In genomic region chrX:13761606-13762005, GRCh38 we compare ENCODE assay signal across 12 cellular contexts. TPM values are rescaled to one million over a fixed set of nuclear protein-coding genes. Genes with fewer than 3 reads are reported as not detected.
DNase-seq lines count a peak whose midpoint lies in the region; ATAC-seq, FAIRE-seq and TF ChIP-seq lines count a peak whose summit lies in the region.
"Had no signal": no experiment of that assay in that cellular context is flagged by ENCODE, and none has a peak within 500 bp of the region (broad histone marks: within the 10 kb centered on the region; RNA-seq: fewer than 3 reads in every experiment).

No MANE protein-coding gene starts in this region.

- CTCF ChIA-PET in GM12878 (lab: Yijun Ruan, JAX): interaction anchor here (0.6 to 9.0 kb wide), 8 partner anchors 12 to 267 kb away, joined by 3 to 95 read pairs (median 3); no protein-coding TSS in a partner anchor

- SMC1A ChIA-PET in GM12878 (lab: Charles Lee; ENCODE audit: uncharacterized antibody, unreplicated experiment): interaction anchor here (0.6 to 3.4 kb wide), 21 partner anchors 9 to 333 kb away, joined by 3 to 43 read pairs (median 5); partner anchors contain the start of gene GEMIN8

- WGBS in GM12878 (ENCODE audit: insufficient coverage, insufficient replicate concordance, low lambda C conversion rate, missing lambda C conversion rate): 29% methylated on average over 5 of the region's 5 CpGs
- 35 to 68% methylated on average over 4 to 5 of the region's 5 CpGs for WGBS in gastroesophageal sphincter (ENCODE audit: low coverage in 1 of 2), 2 donors

- POLR2A ChIA-PET in GM12878 (lab: Charles Lee): interaction anchor here (0.6 to 7.2 kb wide), 10 partner anchors 11 to 1191 kb away, joined by 3 to 31 read pairs (median 4); no protein-coding TSS in a partner anchor

- intact Hi-C loops in GM12878 (cut with micrococcal nuclease; ENCODE audit: unreplicated experiment): loop anchor here (1.0 kb wide), 1 partner anchor 9 kb away; no protein-coding TSS in a partner anchor

- H2AFZ ChIP-seq in GM12878 (ENCODE audit: control insufficient read depth, low read depth, low read length) (no peak overlapping the region), MM.1S (ENCODE audit: low read length) (no peak overlapping the region)

- H3K27ac ChIP-seq in GM12878 (ENCODE audit: control insufficient read depth, insufficient read depth) (no peak overlapping the region; the same call in 1 of the 2 replicates), MM.1S (ENCODE audit: low read length) (no peak overlapping the region), gastroesophageal sphincter (no peak overlapping the region)
- H3K27ac ChIP-seq: C4-2B had no signal

- TF ChIP-seq POLR2A in GM12878 (IDR thresholded peaks at IDR 0.05; ENCODE audit: low read depth, low read length) (no peak), gastroesophageal sphincter (IDR thresholded peaks at IDR 0.05) (no peak)

- FAIRE-seq in GM12878 (lab: Jason Lieb, UNC): peak; percentile 71

- no TSS peak for BruUV-seq in GM12878 (replicated peaks; lab: Mats Ljungman, UMichigan)

- 0 out of 2 replicates have a peak overlapping the region, but pooled peaks have one; percentile 21 for H3K4me2 ChIP-seq in GM12878 (ENCODE audit: control insufficient read depth, insufficient read depth)
- H3K4me2 ChIP-seq in MM.1S (ENCODE audit: low read depth, low read length): no peak overlapping the region

- RAD21 ChIA-PET in GM12878 (lab: Charles Lee; ENCODE audit: unreplicated experiment): interaction anchor here (0.6 to 4.2 kb wide), 11 partner anchors 11 to 268 kb away, joined by 3 to 57 read pairs (median 5); partner anchors contain the start of genes GEMIN8, OFD1 and TRAPPC2

- TF ChIP-seq RAD21 in GM12878 (IDR thresholded peaks at IDR 0.05; ENCODE audit: insufficient read depth, low read depth, low read length): no peak

- H3K4me3 ChIP-seq in GM06990 (replicated peaks; ENCODE audit: low read depth, low read length) (no peak overlapping the region), GM12878 (0 out of 2 replicates have a peak overlapping the region, but pooled peaks have one; percentile 1), MM.1S (ENCODE audit: low read length) (no peak overlapping the region), gastroesophageal sphincter (no peak overlapping the region)

- in situ Hi-C loops in GM12878 (cut with MboI): no loop called here

- H3K27me3 ChIP-seq in GM06990 (replicated peaks; ENCODE audit: control insufficient read depth, insufficient read depth, low read length) (no peaks in the 10 kb centered on the region), GM12878 (replicated peaks in 1 of 2; ENCODE audit: control insufficient read depth in 2 of 2, insufficient read depth in 2 of 2, low read length in 1 of 2) (no peaks in the 10 kb centered on the region), MM.1S (replicated peaks; ENCODE audit: insufficient read depth, low read length) (no peaks in the 10 kb centered on the region), gastroesophageal sphincter (no peaks in the 10 kb centered on the region)

- H3K9me3 ChIP-seq in GM12878 (replicated peaks; ENCODE audit: control insufficient read depth, insufficient read depth, low read length): no peaks in the 10 kb centered on the region
- no peaks in the 10 kb centered on the region for H3K9me3 ChIP-seq in MM.1S (replicated peaks; ENCODE audit: insufficient read depth, low read length)
- H3K9me3 ChIP-seq in gastroesophageal sphincter: no peaks in the 10 kb centered on the region

- H3K9me2 ChIP-seq in MM.1S (replicated peaks; ENCODE audit: insufficient read depth, low read length): no peaks in the 10 kb centered on the region

- H3K36me3 ChIP-seq in GM06990 (ENCODE audit: control insufficient read depth, insufficient read depth, low read length): peaks cover 9% of the 10 kb centered on the region
- peaks cover 0 to 10% of the 10 kb centered on the region in 2 experiments; a peak in 2 of 4 replicates for H3K36me3 ChIP-seq in GM12878 (ENCODE audit: control insufficient read depth in 2 of 2, insufficient read depth in 2 of 2, low read length in 1 of 2)
- H3K36me3 ChIP-seq in MM.1S (replicated peaks; ENCODE audit: insufficient read depth, low read length): no peaks in the 10 kb centered on the region; the same call in 1 of the 2 replicates
- peaks cover 0 to 50% of the 10 kb centered on the region in 2 donors for H3K36me3 ChIP-seq in gastroesophageal sphincter

- H3K79me2 ChIP-seq in GM12878 (ENCODE audit: control insufficient read depth, insufficient read depth, low read length) (no peaks in the 10 kb centered on the region), MM.1S (ENCODE audit: low read length) (no peaks in the 10 kb centered on the region)

- peaks cover 27% of the 10 kb centered on the region for H3K4me1 ChIP-seq in GM12878 (ENCODE audit: control insufficient read depth, insufficient read depth, low read length)
- peaks cover 17% of the 10 kb centered on the region for H3K4me1 ChIP-seq in MM.1S (ENCODE audit: low read length)
- peaks cover 0 to 19% (median 0%) of the 10 kb centered on the region in 3 donors for H3K4me1 ChIP-seq in gastroesophageal sphincter

- H3K9ac ChIP-seq in GM12878 (ENCODE audit: control insufficient read depth, insufficient read depth, low read length): no peak overlapping the region
- no peak overlapping the region for H3K9ac ChIP-seq in MM.1S (ENCODE audit: low read length)

- TF ChIP-seq CTCF in GM06990 (IDR thresholded peaks at IDR 0.05; ENCODE audit: insufficient read depth, low read length, poor library complexity, severe bottlenecking): no peak
- TF ChIP-seq CTCF in GM12878 (IDR thresholded peaks at IDR 0.05 in 2 of 3, conservative IDR thresholded peaks at IDR 0.05 in 1 of 3; ENCODE audit: control insufficient read depth in 2 of 3, extremely low read depth in 1 of 3, insufficient read depth in 1 of 3, low read depth in 3 of 3, low read length in 3 of 3): no peak
- TF ChIP-seq CTCF in MM.1S (IDR thresholded peaks at IDR 0.05; ENCODE audit: low read length): no peak
- no peak for TF ChIP-seq CTCF in gastroesophageal sphincter (IDR thresholded peaks at IDR 0.05)

- peak; percentile 57 for ATAC-seq in GM19455 (IDR thresholded peaks at IDR 0.05; ENCODE audit: unreplicated experiment)
- peak; percentile 74 for ATAC-seq in HG03175 (IDR thresholded peaks at IDR 0.05; ENCODE audit: unreplicated experiment)
- ATAC-seq in GM12878: peak; percentile 79
- no peak for ATAC-seq in gastroesophageal sphincter
- ATAC-seq: activated naive CD4-positive, alpha-beta T cell treated with anti-CD3 and anti-CD28 coated beads, Interleukin-2, amount 50 U/mL, for 72 hours; HCT116 had no signal

- no peaks in the 10 kb centered on the region for H4K20me1 ChIP-seq in GM12878 (ENCODE audit: control insufficient read depth, insufficient read depth)
- no peaks in the 10 kb centered on the region for H4K20me1 ChIP-seq in MM.1S (ENCODE audit: insufficient read depth, low read length)

- TF ChIP-seq EP300 in GM12878 (IDR thresholded peaks at IDR 0.05; ENCODE audit: borderline replicate concordance in 1 of 2, control insufficient read depth in 1 of 2, low read depth in 2 of 2, low read length in 2 of 2): peak in 1 of 2 experiments; percentile 41; a peak in 1 of 4 replicates
- no peak for TF ChIP-seq EP300 in gastroesophageal sphincter (IDR thresholded peaks at IDR 0.05)

- DNase-seq in GM06990 (ENCODE audit: extremely low read depth, insufficient read length) (peak; percentile 24), GM12878 (ENCODE audit: low read depth, low spot score) (no peak), MM.1S (no peak), COLO668 (lab: John Stamatoyannopoulos, UW; ENCODE audit: unreplicated experiment) (no peak), nucleus accumbens (lab: John Stamatoyannopoulos, UW) (no peak)
- DNase-seq: NCI-H1930 had no signal

- peaks cover 18% of the 10 kb centered on the region; the same call in 1 of the 2 replicates for H3F3A ChIP-seq in MM.1S (ENCODE audit: insufficient read depth, low read length)

RNA-seq across cellular contexts. Expression of gene OFD1, which starts 27.1 kb away (rescaled TPM):
- total RNA-seq in GM12878 (2013; cell fraction: nucleolus; rRNA removed): 173 and 178 TPM in 2 replicates
- total RNA-seq in GM12878 (2014; rRNA removed) (22.4 and 27.7 TPM in 2 replicates), GM12878 (2014; rRNA removed; fragmentation: Illumina TruSeq; extraction: Trizol) (39.5 and 43.7 TPM in 2 replicates), GM12878 (2021) (30.6 and 34.0 TPM in 2 replicates), gastroesophageal sphincter (10 to 100 TPM; 15.2 to 26.6 (median 22.5) TPM)
- polyA plus RNA-seq in GM12878 (2011; ENCODE audit: low read depth): 17.6 TPM
- polyA plus RNA-seq in GM12878 (2011; rRNA removed) (77.2 and 107 TPM in 2 replicates), GM12878 (2014; fragmentation: Illumina TruSeq; extraction: Trizol) (33.3 and 43.7 TPM in 2 replicates), GM12878 (2014; fragmentation: Nextera tagmentation; extraction: Ambion mirVana) (10 to 100 TPM; 43.0 to 64.5 TPM), GM12878 (2014; rRNA removed) (23.6 and 23.7 TPM in 2 replicates), GM12878 (2016; fragmentation: Nextera tagmentation; extraction: Ambion mirVana) (10 to 100 TPM; 32.6 to 34.2 TPM)
- 32.3 and 33.2 TPM in 2 replicates for polyA plus RNA-seq in GM12878 (2011; cell fraction: cytosol; rRNA removed)
- polyA plus RNA-seq in GM12878 (2011; cell fraction: nucleus; rRNA removed): 186 and 224 TPM in 2 replicates
- 25.2 and 35.0 TPM in 2 replicates for polyA plus RNA-seq in GM12878 (2012)
- 38.1 and 44.5 TPM in 2 replicates for polyA minus RNA-seq in GM12878 (2011; rRNA and poly(A)+ RNA removed)
- 18.8 and 19.2 TPM in 2 replicates for polyA minus RNA-seq in GM12878 (2011; cell fraction: cytosol; rRNA and poly(A)+ RNA removed)
- polyA minus RNA-seq in GM12878 (2011; cell fraction: nucleus; rRNA and poly(A)+ RNA removed): 85.6 and 109 TPM in 2 replicates

RNA-seq across cellular contexts. Expression of gene TRAPPC2, which starts 27.2 kb away (rescaled TPM):
- total RNA-seq in GM12878 (2013; cell fraction: nucleolus; rRNA removed): 27.6 and 32.3 TPM in 2 replicates
- total RNA-seq in GM12878 (2014; rRNA removed) (21.0 and 30.0 TPM in 2 replicates), GM12878 (2014; rRNA removed; fragmentation: Illumina TruSeq; extraction: Trizol) (24.8 and 26.2 TPM in 2 replicates), GM12878 (2021) (17.5 and 17.8 TPM in 2 replicates), gastroesophageal sphincter (10 to 100 TPM; 14.3 to 17.3 (median 16.0) TPM)
- polyA plus RNA-seq in GM12878 (2011; ENCODE audit: low read depth): 23.8 TPM
- polyA plus RNA-seq in GM12878 (2011; rRNA removed) (28.4 and 30.7 TPM in 2 replicates), GM12878 (2014; fragmentation: Illumina TruSeq; extraction: Trizol) (14.6 and 23.0 TPM in 2 replicates), GM12878 (2014; fragmentation: Nextera tagmentation; extraction: Ambion mirVana) (10 to 100 TPM; 18.3 to 27.5 TPM), GM12878 (2014; rRNA removed) (12.4 and 14.8 TPM in 2 replicates), GM12878 (2016; fragmentation: Nextera tagmentation; extraction: Ambion mirVana) (10 to 100 TPM; 21.6 to 26.6 TPM)
- polyA plus RNA-seq in GM12878 (2011; cell fraction: cytosol; rRNA removed): 13.5 and 19.6 TPM in 2 replicates
- polyA plus RNA-seq in GM12878 (2011; cell fraction: nucleus; rRNA removed): 11.8 and 13.8 TPM in 2 replicates
- polyA plus RNA-seq in GM12878 (2012): 14.5 and 17.8 TPM in 2 replicates
- 15.3 and 18.7 TPM in 2 replicates for polyA minus RNA-seq in GM12878 (2011; rRNA and poly(A)+ RNA removed)
- polyA minus RNA-seq in GM12878 (2011; cell fraction: cytosol; rRNA and poly(A)+ RNA removed): 10.3 and 13.9 TPM in 2 replicates
- polyA minus RNA-seq in GM12878 (2011; cell fraction: nucleus; rRNA and poly(A)+ RNA removed): 10.0 and 15.9 TPM in 2 replicates

RNA-seq across cellular contexts. Expression of gene GPM6B, which starts 55.3 kb away (rescaled TPM):
- total RNA-seq in GM12878 (2013; cell fraction: nucleolus; rRNA removed): 0.34 and 0.79 TPM in 2 replicates
- total RNA-seq in GM12878 (2014; rRNA removed) (0.33 TPM in 1 of 2 replicates, not detected in the other), GM12878 (2014; rRNA removed; fragmentation: Illumina TruSeq; extraction: Trizol) (0.04 TPM in 1 of 2 replicates, not detected in the other), GM12878 (2021) (0.21 TPM in 1 of 2 replicates, not detected in the other), gastroesophageal sphincter (10 to 100 TPM; 44.0 to 82.4 (median 56.1) TPM)
- 0.24 TPM for polyA plus RNA-seq in GM12878 (2011; ENCODE audit: low read depth)
- polyA plus RNA-seq in GM12878 (2011; rRNA removed) (0.42 and 0.48 TPM in 2 replicates), GM12878 (2014; fragmentation: Illumina TruSeq; extraction: Trizol) (0.01 TPM in 1 of 2 replicates, not detected in the other), GM12878 (2014; fragmentation: Nextera tagmentation; extraction: Ambion mirVana) (under 1 TPM; 0.26 to 0.53 TPM), GM12878 (2014; rRNA removed) (0.05 TPM in 1 of 2 replicates, not detected in the other), GM12878 (2016; fragmentation: Nextera tagmentation; extraction: Ambion mirVana) (1 to 10 TPM; 2.6 TPM)
- 0.35 and 0.45 TPM in 2 replicates for polyA plus RNA-seq in GM12878 (2011; cell fraction: cytosol; rRNA removed)
- polyA plus RNA-seq in GM12878 (2011; cell fraction: nucleus; rRNA removed): 0.29 and 0.43 TPM in 2 replicates
- polyA plus RNA-seq in GM12878 (2012): 0.62 TPM in 2 replicates
- polyA minus RNA-seq in GM12878 (2011; rRNA and poly(A)+ RNA removed): 0.07 and 2.2 TPM in 2 replicates
- polyA minus RNA-seq in GM12878 (2011; cell fraction: cytosol; rRNA and poly(A)+ RNA removed): not detected in 2 replicates
- 0.24 TPM in 1 of 2 replicates, not detected in the other for polyA minus RNA-seq in GM12878 (2011; cell fraction: nucleus; rRNA and poly(A)+ RNA removed)
- total RNA-seq: activated naive CD4-positive, alpha-beta T cell treated with anti-CD3 and anti-CD28 coated beads, Interleukin-2, amount 50 U/mL, for 72 hours had no signal

Comparison
In these comparisons a context has a peak if more than half of its experiments do, and no peak if none do; other contexts are left out.
1. RNA of gene GPM6B, which starts 55.3 kb away (total RNA-seq): 44.0 to 82.4 TPM in gastroesophageal sphincter; 0.04 to 0.79 TPM in GM12878; every median in the first group is over 10 times any median in the second.